Comparison of ENCODE assay signal across 9 cellular contexts in genomic region chr6:34745277-34746103, GRCh38.
A peak's percentile ranks its signal among the peaks of the same experiment; 100 is the strongest.
DNase-seq lines count a peak whose midpoint lies in the region; ATAC-seq and TF ChIP-seq lines count a peak whose summit lies in the region.
"Had no signal": no experiment of that assay in that cellular context is flagged by ENCODE, and none has a peak within 500 bp of the region (broad histone marks: within the 10 kb centered on the region; RNA-seq: fewer than 3 reads in every experiment).

No MANE protein-coding gene starts in this region.

- DNase-seq in ELR (ENCODE audit: low read depth) = peak; percentile 84
- peak; percentile 57 for DNase-seq in NCI-H226
- DNase-seq in choroid plexus epithelial cell (ENCODE audit: low read depth) = peak; percentile 34
- DNase-seq in non-pigmented ciliary epithelial cell (ENCODE audit: low read depth) = peak; percentile 67
- no peak for DNase-seq in GM20000 (ENCODE audit: low spot score)
- DNase-seq in central memory CD4-positive, alpha-beta T cell = no peak
- DNase-seq: gastrocnemius medialis had no signal

- ATAC-seq in GM19035 (IDR thresholded peaks at IDR 0.05; ENCODE audit: unreplicated experiment) = no peak
- ATAC-seq in HG03097 (IDR thresholded peaks at IDR 0.05; ENCODE audit: low FRiP score, unreplicated experiment) = no peak
- ATAC-seq: gastrocnemius medialis had no signal

- H3K4me3 ChIP-seq in choroid plexus epithelial cell (ENCODE audit: low read depth, low read length) = no peak overlapping the region
- H3K4me3 ChIP-seq: gastrocnemius medialis had no signal

- TF ChIP-seq CTCF in choroid plexus epithelial cell (conservative IDR thresholded peaks at IDR 0.05; ENCODE audit: low read depth, low read length) = no peak
- no peak for TF ChIP-seq CTCF in GM20000 (IDR thresholded peaks at IDR 0.05; ENCODE audit: extremely low read depth, missing control alignments)

Comparison
In these comparisons a context has a peak if more than half of its experiments do, and no peak if none do; other contexts are left out.
1. DNase-seq: peak in ELR (single experiment), NCI-H226 (single experiment), choroid plexus epithelial cell (single experiment) and non-pigmented ciliary epithelial cell (single experiment); none in GM20000 (single experiment) and central memory CD4-positive, alpha-beta T cell (single experiment).